In genomic region chr2:51068237-51068636, GRCh38 we compare ENCODE assay signal across 32 cellular contexts. TPM values are rescaled to one million over a fixed set of nuclear protein-coding genes. Genes with fewer than 3 reads are reported as not detected.
"Had no signal": no experiment of that assay in that cellular context is flagged by ENCODE, and none has a peak within 500 bp of the region (broad histone marks: within the 10 kb centered on the region; RNA-seq: fewer than 3 reads in every experiment).

No MANE protein-coding gene starts in this region.

- H3K27ac ChIP-seq: ascending aorta, body of pancreas, SK-N-MC, VCaP had no signal

- H3K4me3 ChIP-seq: ascending aorta, body of pancreas, SK-N-MC had no signal

- H3K9me3 ChIP-seq: ascending aorta, body of pancreas had no signal

- ATAC-seq: activated naive CD4-positive, alpha-beta T cell treated with anti-CD3 and anti-CD28 coated beads, Interleukin-2, amount 50 U/mL, for 72 hours; activated naive CD8-positive, alpha-beta T cell treated with anti-CD3 and anti-CD28 coated beads, Interleukin-2, amount 50 U/mL, for 24 hours; activated T-cell treated with anti-CD3 and anti-CD28 coated beads, Interleukin-2, amount 50 U/mL, for 4 hours; body of pancreas; PC-3; T-cell had no signal

- H3K4me1 ChIP-seq: ascending aorta had no signal

- FAIRE-seq: bronchial epithelial cell, RCC 7860 had no signal

- H3K27me3 ChIP-seq: ascending aorta, body of pancreas had no signal

- DNase-seq: activated CD4-positive, alpha-beta memory T cell treated with anti-CD3 and anti-CD28 coated beads for 36 hours; activated CD4-positive, alpha-beta T cell treated with anti-CD3 and anti-CD28 coated beads, Interleukin-2, amount 10 ng/mL, durations not matched to agents 7 days and 5 days; activated CD4-positive, CD25-positive, alpha-beta regulatory T cell; activated CD8-positive, alpha-beta memory T cell treated with anti-CD3 and anti-CD28 coated beads for 24 hours; activated effector memory CD4-positive, alpha-beta T cell treated with anti-CD3 and anti-CD28 coated beads, Interleukin-2, amount 50 U/mL, for 16 hours; activated naive CD4-positive, alpha-beta T cell treated with Interleukin-2 at 50 U/mL for 16 hours; activated naive CD8-positive, alpha-beta T cell treated with anti-CD3 and anti-CD28 coated beads, Interleukin-2, amount 50 U/mL, for 24 hours; activated T-cell treated with anti-CD3 and anti-CD28 coated beads, Interleukin-2, amount 50 U/mL, for 4 hours; amniotic stem cell; body of pancreas; central memory CD4-positive, alpha-beta T cell; MM.1S; NCI-H1105; NCI-H146; NCI-H187 treated with DMSO at 0.1 percent for 48 hours; NCI-H2107; NCI-H2171 treated with DMSO at 0.1 percent for 48 hours; NCI-H226; NCI-H526 treated with DMSO at 0.1 percent for 48 hours; NCI-H82; PC-3; SIG-M5; T-cell; T-helper 2 cell; T1000 had no signal

- H3K36me3 ChIP-seq: ascending aorta had no signal

RNA-seq across cellular contexts. Expression of gene NRXN1, which starts 36.3 kb away (rescaled TPM):
- total RNA-seq: activated CD4-positive, alpha-beta memory T cell treated with anti-CD3 and anti-CD28 coated beads for 36 hours; activated CD4-positive, alpha-beta T cell treated with anti-CD3 and anti-CD28 coated beads, Interleukin-2, amount 10 ng/mL, durations not matched to agents 7 days and 5 days; activated naive CD4-positive, alpha-beta T cell treated with anti-CD3 and anti-CD28 coated beads, Interleukin-2, amount 50 U/mL, for 72 hours; activated T-cell treated with anti-CD3 and anti-CD28 coated beads, Interleukin-2, amount 50 U/mL, for 4 hours; NCI-H460; PC-3; T-cell had no signal
